Comparison of ENCODE assay signal across 9 cellular contexts in the genomic region with DNA sequence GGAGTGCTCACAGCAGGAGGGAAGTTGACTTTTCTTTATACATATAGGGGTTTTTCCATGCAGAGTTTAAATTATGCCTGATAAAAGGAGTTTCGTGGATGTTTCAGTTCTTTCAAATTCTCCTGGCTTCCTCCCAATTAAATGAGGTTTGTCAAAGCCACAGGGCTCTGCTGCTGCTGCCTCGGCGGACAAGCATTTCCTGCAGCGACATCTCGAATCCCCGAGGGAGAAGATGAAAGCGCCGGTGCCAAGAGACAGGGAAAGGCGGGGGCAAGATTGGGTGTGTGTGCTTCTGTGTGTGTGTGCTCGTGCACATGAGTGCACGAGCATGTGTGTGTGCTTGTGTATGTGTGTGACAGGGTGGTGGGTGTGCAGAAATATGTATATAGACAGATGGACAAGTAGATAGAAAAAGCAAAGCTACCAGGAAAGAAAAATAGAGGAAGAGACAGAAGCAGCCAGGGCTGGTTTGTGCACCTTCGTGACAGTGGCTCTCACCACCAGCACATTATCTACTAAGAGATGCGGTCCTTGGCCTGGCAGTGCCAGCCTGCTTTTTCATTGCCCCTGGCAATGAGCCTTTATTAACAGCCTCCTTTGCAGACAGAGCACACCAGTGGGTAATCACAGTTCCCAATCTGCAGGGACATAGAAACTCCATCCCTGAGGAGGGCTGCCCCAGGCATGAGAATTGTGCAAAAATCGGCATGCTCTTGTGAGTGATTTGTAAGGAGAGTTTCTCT.
DNase-seq lines count a peak whose midpoint lies in the region; ATAC-seq and TF ChIP-seq lines count a peak whose summit lies in the region.
"Had no signal": no experiment of that assay in that cellular context is flagged by ENCODE, and none has a peak within 500 bp of the region (broad histone marks: within the 10 kb centered on the region; RNA-seq: fewer than 3 reads in every experiment).

No MANE protein-coding gene starts in this region.

- H3K9me3 Mint-ChIP-seq in natural killer cell treated with Interleukin-12 subunit alpha and Interleukin-12 subunit beta and Interleukin-15 and Interleukin-18, amount 100 ng/mL, for 72 hours = no peaks in the 10 kb centered on the region
- H3K9me3 Mint-ChIP-seq in natural killer cell (no peaks in the 10 kb centered on the region), MCF 10A (ENCODE audit: unreplicated experiment) (no peaks in the 10 kb centered on the region)
- H3K9me3 Mint-ChIP-seq: activated naive CD4-positive, alpha-beta T cell treated with anti-CD3 and anti-CD28 coated beads, Interleukin-2, amount 50 U/mL, for 24 hours had no signal

- intact Hi-C loops in natural killer cell (cut with micrococcal nuclease) = no loop called here
- intact Hi-C loops in MCF 10A (cut with micrococcal nuclease) = no loop called here

- H3K4me2 ChIP-seq in skeletal muscle satellite cell (ENCODE audit: low read length) = peak overlapping the region; percentile 67

- H3K9me3 ChIP-seq in skeletal muscle satellite cell (replicated peaks; ENCODE audit: low read length) = no peaks in the 10 kb centered on the region

- peaks cover 24 to 25% of the 10 kb centered on the region in 2 donors for H3K4me1 Mint-ChIP-seq in natural killer cell treated with Interleukin-12 subunit alpha and Interleukin-12 subunit beta and Interleukin-15 and Interleukin-18, amount 100 ng/mL, for 72 hours (ENCODE audit: low read depth in 2 of 2)
- peaks cover 7 to 15% of the 10 kb centered on the region in 2 donors for H3K4me1 Mint-ChIP-seq in natural killer cell
- H3K4me1 Mint-ChIP-seq in MCF 10A (ENCODE audit: insufficient read depth, unreplicated experiment) = peaks cover 18% of the 10 kb centered on the region

- TF ChIP-seq CTCF in natural killer cell (IDR thresholded peaks at IDR 0.05) = no peak
- TF ChIP-seq CTCF in MCF 10A (IDR thresholded peaks at IDR 0.05; ENCODE audit: unreplicated experiment) = no peak

- no peak for DNase-seq in natural killer cell treated with Interleukin-12 subunit alpha and Interleukin-12 subunit beta and Interleukin-15 and Interleukin-18, amount 100 ng/mL, for 72 hours (ENCODE audit: low spot score)
- DNase-seq in natural killer cell (no peak), NCI-H1436 treated with DMSO at 0.1 percent for 48 hours (lab: John Stamatoyannopoulos, UW) (peak; percentile 12), MCF 10A (ENCODE audit: unreplicated experiment) (peak; percentile 28), HT-29 (ENCODE audit: low spot score) (no peak)

- peaks cover 34% of the 10 kb centered on the region for H3K4me1 ChIP-seq in skeletal muscle satellite cell (ENCODE audit: control insufficient read depth, insufficient read depth, low read length)

- no peaks in the 10 kb centered on the region for H3K36me3 Mint-ChIP-seq in natural killer cell treated with Interleukin-12 subunit alpha and Interleukin-12 subunit beta and Interleukin-15 and Interleukin-18, amount 100 ng/mL, for 72 hours
- no peaks in the 10 kb centered on the region for H3K36me3 Mint-ChIP-seq in natural killer cell
- no peaks in the 10 kb centered on the region for H3K36me3 Mint-ChIP-seq in MCF 10A (ENCODE audit: insufficient read depth, unreplicated experiment)
- H3K36me3 Mint-ChIP-seq: activated naive CD4-positive, alpha-beta T cell treated with anti-CD3 and anti-CD28 coated beads, Interleukin-2, amount 50 U/mL, for 24 hours had no signal

- no TSS peak for BruUV-seq in MCF 10A (replicated peaks; lab: Mats Ljungman, UMichigan)

- CTCF ChIA-PET in MCF 10A (lab: Yijun Ruan, JAX) = interaction anchor here (0.6 to 1.4 kb wide), 2 partner anchors 22 to 293 kb away, joined by 3 read pairs; no protein-coding TSS in a partner anchor

- peak overlapping the region; percentile 37 for H3K4me3 ChIP-seq in skeletal muscle satellite cell (ENCODE audit: low read length)

- no peak for ATAC-seq in natural killer cell treated with Interleukin-12 subunit alpha and Interleukin-12 subunit beta and Interleukin-15 and Interleukin-18, amount 100 ng/mL, for 72 hours
- ATAC-seq in natural killer cell (no peak), HG03439 (IDR thresholded peaks at IDR 0.05; ENCODE audit: unreplicated experiment) (no peak), HG03571 (IDR thresholded peaks at IDR 0.05; ENCODE audit: unreplicated experiment) (no peak)

- no peak overlapping the region for H3K27ac Mint-ChIP-seq in natural killer cell treated with Interleukin-12 subunit alpha and Interleukin-12 subunit beta and Interleukin-15 and Interleukin-18, amount 100 ng/mL, for 72 hours
- H3K27ac Mint-ChIP-seq in natural killer cell (no peak overlapping the region), MCF 10A (ENCODE audit: low read depth, unreplicated experiment) (no peak overlapping the region)
- H3K27ac Mint-ChIP-seq: activated naive CD4-positive, alpha-beta T cell treated with anti-CD3 and anti-CD28 coated beads, Interleukin-2, amount 50 U/mL, for 24 hours had no signal

- no peak overlapping the region for H3K9ac ChIP-seq in skeletal muscle satellite cell (ENCODE audit: low read depth, low read length)

- POLR2A ChIA-PET in MCF 10A (lab: Yijun Ruan, JAX) = interaction anchor here (0.5 kb wide), 1 partner anchor 149 kb away, joined by 3 read pairs; no protein-coding TSS in a partner anchor

- H3K4me3 Mint-ChIP-seq in natural killer cell treated with Interleukin-12 subunit alpha and Interleukin-12 subunit beta and Interleukin-15 and Interleukin-18, amount 100 ng/mL, for 72 hours = peak overlapping the region; percentile 4
- H3K4me3 Mint-ChIP-seq in natural killer cell (no peak overlapping the region), MCF 10A (ENCODE audit: unreplicated experiment) (peak overlapping the region; percentile 34)
- H3K4me3 Mint-ChIP-seq: activated naive CD4-positive, alpha-beta T cell treated with anti-CD3 and anti-CD28 coated beads, Interleukin-2, amount 50 U/mL, for 24 hours had no signal

- H3K36me3 ChIP-seq in skeletal muscle satellite cell (ENCODE audit: insufficient read depth, low read length) = no peaks in the 10 kb centered on the region

- no peaks in the 10 kb centered on the region for H3K27me3 ChIP-seq in skeletal muscle satellite cell (ENCODE audit: control insufficient read depth, insufficient read depth, low read length)

- H3K27me3 Mint-ChIP-seq in natural killer cell treated with Interleukin-12 subunit alpha and Interleukin-12 subunit beta and Interleukin-15 and Interleukin-18, amount 100 ng/mL, for 72 hours = peaks cover 48 to 70% of the 10 kb centered on the region in 2 donors
- H3K27me3 Mint-ChIP-seq in natural killer cell (ENCODE audit: low read depth in 2 of 2) (peaks cover 29 to 62% of the 10 kb centered on the region in 2 donors), MCF 10A (ENCODE audit: insufficient read depth, unreplicated experiment) (peaks cover 32% of the 10 kb centered on the region)

Comparison
In these comparisons a context has a peak if more than half of its experiments do, and no peak if none do; other contexts are left out.
1. DNase-seq: peak in NCI-H1436 treated with DMSO at 0.1 percent for 48 hours (single experiment) and MCF 10A (single experiment); none in natural killer cell treated with Interleukin-12 subunit alpha and Interleukin-12 subunit beta and Interleukin-15 and Interleukin-18, amount 100 ng/mL, for 72 hours (single experiment), natural killer cell (single experiment) and HT-29 (single experiment).